Comparison of ENCODE assay signal across 26 cellular contexts in the genomic region with DNA sequence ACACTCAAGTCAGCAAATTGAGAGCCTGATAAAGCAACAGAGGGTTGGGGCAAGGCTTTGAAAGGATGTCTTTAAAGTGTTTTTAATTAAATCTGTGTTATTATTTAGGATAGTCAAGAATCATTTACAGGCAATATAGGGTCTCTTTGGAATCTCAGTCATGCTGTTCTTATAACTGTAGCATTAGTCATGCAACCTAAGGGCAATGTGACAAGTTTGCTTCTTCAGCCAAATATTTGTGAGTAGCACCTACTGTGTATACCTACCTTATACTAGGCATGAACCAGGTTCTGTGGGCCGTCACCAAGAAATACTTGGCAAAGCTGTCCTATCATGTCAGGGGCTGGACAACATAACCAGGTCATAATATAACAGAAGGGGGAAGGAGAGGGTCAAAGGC.
"Had no signal": no experiment of that assay in that cellular context is flagged by ENCODE, and none has a peak within 500 bp of the region (broad histone marks: within the 10 kb centered on the region; RNA-seq: fewer than 3 reads in every experiment).

No MANE protein-coding gene starts in this region.

- ATAC-seq: effector memory CD8-positive, alpha-beta T cell; left lobe of liver; naive thymus-derived CD4-positive, alpha-beta T cell; pancreas; right lobe of liver had no signal

- H3K27me3 Mint-ChIP-seq: effector memory CD8-positive, alpha-beta T cell had no signal

- H3K9me3 Mint-ChIP-seq: effector memory CD8-positive, alpha-beta T cell; immature natural killer cell; nephron had no signal

- H3K27me3 ChIP-seq: colonic mucosa, esophagus squamous epithelium, pancreas, right lobe of liver, stomach, thyroid gland, vagina had no signal

- H3K4me2 ChIP-seq: smooth muscle cell had no signal

- H3K9me3 ChIP-seq: colonic mucosa, esophagus squamous epithelium, pancreas, right lobe of liver, thyroid gland, vagina had no signal

- H3K36me3 ChIP-seq: colonic mucosa, esophagus squamous epithelium, pancreas, right lobe of liver, stomach, thyroid gland, vagina had no signal

- H3K4me3 ChIP-seq: colonic mucosa, esophagus squamous epithelium, lung, pancreas, right lobe of liver, smooth muscle cell, stomach, thyroid gland, vagina had no signal

- H3K27ac ChIP-seq: colonic mucosa, esophagus squamous epithelium, pancreas, right lobe of liver, stomach, thyroid gland, vagina had no signal

- H3K4me1 Mint-ChIP-seq: immature natural killer cell; naive thymus-derived CD4-positive, alpha-beta T cell; nephron had no signal

- DNase-seq: colonic mucosa; dermis blood vessel endothelial cell; effector memory CD8-positive, alpha-beta T cell; erythroblast; esophagus squamous epithelium; foreskin melanocyte; hypothalamus; immature natural killer cell; mesenchymal stem cell; midbrain; naive thymus-derived CD4-positive, alpha-beta T cell; nucleus accumbens; pancreas; right lobe of liver; stimulated activated CD4-positive, alpha-beta T cell treated with anti-CD3 and anti-CD28 coated beads, Interleukin-12 subunit alpha, Interleukin-12 subunit beta, amount 100 ng/mL, for 4 hours; stimulated activated CD4-positive, alpha-beta T cell treated with anti-CD3 and anti-CD28 coated beads, Interleukin-1b, Interleukin-23, amount 100 ng/mL, for 48 hours; stimulated activated CD4-positive, alpha-beta T cell treated with anti-CD3 and anti-CD28 coated beads, Interleukin-4, amount 100 ng/mL, for 1 hour; stimulated activated CD8-positive, alpha-beta memory T cell treated with anti-CD3 and anti-CD28 coated beads, Interleukin-4, amount 100 ng/mL, for 48 hours; stimulated activated naive CD4-positive, alpha-beta T cell treated with Interleukin-2 at 50 U/mL for 16 hours; stomach; thyroid gland had no signal

- H3K27ac Mint-ChIP-seq: effector memory CD8-positive, alpha-beta T cell; immature natural killer cell; nephron had no signal

- H3K4me3 Mint-ChIP-seq: effector memory CD8-positive, alpha-beta T cell; immature natural killer cell; naive thymus-derived CD4-positive, alpha-beta T cell; nephron had no signal

- H3K4me1 ChIP-seq: colonic mucosa, esophagus squamous epithelium, pancreas, right lobe of liver, stomach, thyroid gland, vagina had no signal

- H3K36me3 Mint-ChIP-seq: immature natural killer cell; naive thymus-derived CD4-positive, alpha-beta T cell had no signal
